Comparison of ENCODE assay signal across 13 cellular contexts in the genomic region with DNA sequence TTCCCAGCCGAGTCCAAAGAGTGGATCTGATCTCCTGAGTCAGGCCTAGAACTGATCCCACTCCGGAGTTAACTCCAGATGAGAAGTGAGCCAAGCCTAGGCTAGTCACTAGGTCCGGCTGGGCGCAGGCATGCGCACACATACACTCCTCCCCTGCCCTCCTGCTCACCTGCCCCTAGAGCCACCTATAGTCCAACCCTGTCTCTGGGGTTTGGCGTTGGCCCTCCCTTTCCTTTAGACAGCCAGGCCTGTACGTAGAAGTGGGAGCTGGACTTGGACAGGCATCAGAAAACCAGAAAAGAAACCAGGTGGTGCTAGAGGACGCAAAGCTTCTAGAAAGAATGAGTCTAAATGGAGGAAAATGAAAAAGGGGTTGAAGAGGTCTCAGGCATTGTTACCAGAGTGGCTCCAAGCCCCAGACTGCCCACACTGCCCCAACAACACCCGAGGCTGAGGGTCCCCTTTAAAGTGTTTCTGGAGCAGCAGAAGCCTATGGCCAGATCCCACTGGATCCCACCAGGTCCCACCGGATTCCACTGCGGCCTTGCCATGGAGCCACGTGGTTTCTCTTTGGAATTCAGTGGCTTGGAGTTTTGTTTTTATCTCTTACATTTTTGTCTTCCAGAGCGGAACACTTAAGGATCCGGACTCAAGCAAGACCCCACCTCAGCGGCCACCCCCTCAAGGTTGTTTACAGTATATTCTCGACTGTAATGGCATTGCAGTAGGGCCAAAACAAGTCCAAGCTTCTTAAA.
"Had no signal": no experiment of that assay in that cellular context is flagged by ENCODE, and none has a peak within 500 bp of the region (broad histone marks: within the 10 kb centered on the region; RNA-seq: fewer than 3 reads in every experiment).

No MANE protein-coding gene starts in this region.

- DNase-seq: activated CD4-positive, alpha-beta memory T cell treated with anti-CD3 and anti-CD28 coated beads, Interleukin-2, amount 10 ng/mL, durations not matched to agents 7 days and 5 days; activated CD4-positive, alpha-beta T cell treated with anti-CD3 and anti-CD28 coated beads for 4 hours; activated effector memory CD4-positive, alpha-beta T cell treated with anti-CD3 and anti-CD28 coated beads, Interleukin-2, amount 50 U/mL, for 16 hours; activated T-cell treated with anti-CD3 and anti-CD28 coated beads, Interleukin-2, amount 50 U/mL, for 4 hours; amniotic stem cell; islet precursor cell; stimulated activated naive CD8-positive, alpha-beta T cell treated with anti-CD3 and anti-CD28 coated beads, Interleukin-15, amount 100 ng/mL, for 72 hours; upper lobe of right lung had no signal

- H3K9me3 ChIP-seq: neutrophil, upper lobe of right lung had no signal

- H3K4me3 ChIP-seq: hepatocyte, smooth muscle cell, upper lobe of right lung had no signal

- H3K36me3 ChIP-seq: neutrophil, upper lobe of right lung had no signal

- H3K27me3 ChIP-seq: hepatocyte, neutrophil, upper lobe of right lung had no signal

- H3K4me2 ChIP-seq: hepatocyte, smooth muscle cell had no signal

- H3K9me3 Mint-ChIP-seq: activated CD4-positive, alpha-beta memory T cell treated with anti-CD3 and anti-CD28 coated beads, Interleukin-2, amount 10 ng/mL, durations not matched to agents 7 days and 5 days; activated T-cell treated with anti-CD3 and anti-CD28 coated beads, Interleukin-2, amount 50 U/mL, for 4 hours; stimulated activated naive CD8-positive, alpha-beta T cell treated with anti-CD3 and anti-CD28 coated beads, Interleukin-15, amount 100 ng/mL, for 72 hours had no signal

- H3K4me3 Mint-ChIP-seq: activated CD4-positive, alpha-beta memory T cell treated with anti-CD3 and anti-CD28 coated beads, Interleukin-2, amount 10 ng/mL, durations not matched to agents 7 days and 5 days; activated T-cell treated with anti-CD3 and anti-CD28 coated beads, Interleukin-2, amount 50 U/mL, for 4 hours; stimulated activated naive CD8-positive, alpha-beta T cell treated with anti-CD3 and anti-CD28 coated beads, Interleukin-15, amount 100 ng/mL, for 72 hours had no signal

- H3K27ac Mint-ChIP-seq: activated CD4-positive, alpha-beta memory T cell treated with anti-CD3 and anti-CD28 coated beads, Interleukin-2, amount 10 ng/mL, durations not matched to agents 7 days and 5 days; activated naive CD4-positive, alpha-beta T cell treated with anti-CD3 and anti-CD28 coated beads, Interleukin-2, amount 50 U/mL, for 72 hours; stimulated activated naive CD8-positive, alpha-beta T cell treated with anti-CD3 and anti-CD28 coated beads, Interleukin-15, amount 100 ng/mL, for 72 hours had no signal

- H3K36me3 Mint-ChIP-seq: activated naive CD4-positive, alpha-beta T cell treated with anti-CD3 and anti-CD28 coated beads, Interleukin-2, amount 50 U/mL, for 72 hours had no signal

- H2AFZ ChIP-seq: hepatocyte had no signal

- H3K27me3 Mint-ChIP-seq: activated CD4-positive, alpha-beta memory T cell treated with anti-CD3 and anti-CD28 coated beads, Interleukin-2, amount 10 ng/mL, durations not matched to agents 7 days and 5 days had no signal

- FAIRE-seq: endometrium had no signal

- ATAC-seq: activated naive CD4-positive, alpha-beta T cell treated with anti-CD3 and anti-CD28 coated beads, Interleukin-2, amount 50 U/mL, for 72 hours; activated T-cell treated with anti-CD3 and anti-CD28 coated beads, Interleukin-2, amount 50 U/mL, for 4 hours; stimulated activated naive CD8-positive, alpha-beta T cell treated with anti-CD3 and anti-CD28 coated beads, Interleukin-15, amount 100 ng/mL, for 72 hours; upper lobe of right lung had no signal

- H3K79me2 ChIP-seq: hepatocyte had no signal

- H3K27ac ChIP-seq: hepatocyte, neutrophil, upper lobe of right lung had no signal
